Comparison of ENCODE assay signal across 19 cellular contexts in genomic region chr15:77048135-77048866, GRCh38. TPM values are rescaled to one million over a fixed set of nuclear protein-coding genes. Genes with fewer than 3 reads are reported as not detected.
DNase-seq lines count a peak whose midpoint lies in the region; ATAC-seq and TF ChIP-seq lines count a peak whose summit lies in the region.
"Had no signal": no experiment of that assay in that cellular context is flagged by ENCODE, and none has a peak within 500 bp of the region (broad histone marks: within the 10 kb centered on the region; RNA-seq: fewer than 3 reads in every experiment).

No MANE protein-coding gene starts in this region.

- CTCF ChIA-PET in IMR-90 (lab: Yijun Ruan, JAX), result no interaction called here

- no peak overlapping the region for H2AFZ ChIP-seq in IMR-90 (replicated peaks; ENCODE audit: low read length, poor library complexity)

- no peaks in the 10 kb centered on the region for H4K20me1 ChIP-seq in IMR-90 (ENCODE audit: insufficient read depth, low read length)

- no peak for TF ChIP-seq RAD21 in IMR-90 (IDR thresholded peaks at IDR 0.05; ENCODE audit: low read length)

- peak overlapping the region; percentile 27; the same call in 1 of the 2 replicates for H3K4me2 ChIP-seq in IMR-90 (ENCODE audit: low read depth, low read length)

- no peak overlapping the region for H4K91ac ChIP-seq in IMR-90 (ENCODE audit: insufficient read depth, low read depth, low read length)

- H2AK5ac ChIP-seq in IMR-90 (ENCODE audit: low read depth, low read length), result no peak overlapping the region

- POLR2A ChIA-PET in IMR-90 (lab: Charles Lee; ENCODE audit: unreplicated experiment), result no interaction called here

- H2BK5ac ChIP-seq in IMR-90 (ENCODE audit: low read depth, low read length, poor library complexity, severe bottlenecking), result peak overlapping the region; percentile 8

- no peak overlapping the region; the same call in 1 of the 2 replicates for H3K18ac ChIP-seq in IMR-90 (ENCODE audit: low read depth, low read length)

- in situ Hi-C loops in IMR-90 (cut with MboI; ENCODE audit: low sequenced_read_pairs), result no loop called here

- H2BK120ac ChIP-seq in IMR-90 (ENCODE audit: low read depth, low read length), result no peak overlapping the region

- H3K36me3 ChIP-seq in IMR-90 (ENCODE audit: control insufficient read depth, insufficient read depth, low read length) (peaks cover 36% of the 10 kb centered on the region), subcutaneous abdominal adipose tissue (ENCODE audit: control insufficient read depth in 5 of 5, insufficient read depth in 5 of 5, low read length in 5 of 5) (peaks cover 30 to 63% (median 33%) of the 10 kb centered on the region in 5 donors), H7 (replicated peaks; ENCODE audit: control insufficient read depth, insufficient read depth, low read length) (peaks cover 8% of the 10 kb centered on the region)

- H3K27ac ChIP-seq in IMR-90 (ENCODE audit: insufficient read depth, low read length) (no peak overlapping the region), subcutaneous abdominal adipose tissue (ENCODE audit: low read depth, low read length) (peak overlapping the region; percentile 65)
- H3K27ac ChIP-seq: Peyer's patch, SJSA1 had no signal

- dilution Hi-C loops in IMR-90 (cut with HindIII; ENCODE audit: low sequenced_read_pairs, unreplicated experiment), result no loop called here

- no CpG with 5 or more reads among the region's 1 CpG for WGBS in IMR-90 (ENCODE audit: extremely low coverage in 2 of 2, insufficient read length in 1 of 2), 2 experiments

- no peak overlapping the region for H3K14ac ChIP-seq in IMR-90 (replicated peaks; ENCODE audit: low read depth, low read length)

- TF ChIP-seq CTCF in IMR-90 (conservative IDR thresholded peaks at IDR 0.05; ENCODE audit: low read depth, low read length), result no peak

- intact Hi-C loops in IMR-90 (cut with micrococcal nuclease), result no loop called here

- H2BK15ac ChIP-seq in IMR-90 (ENCODE audit: low read depth, low read length), result no peak overlapping the region

- peaks cover 15% of the 10 kb centered on the region; the same call in 1 of the 2 replicates for H3K9me1 ChIP-seq in IMR-90 (ENCODE audit: insufficient read depth, low read length)

- DNase-seq in EH (ENCODE audit: low read depth), result peak; percentile 67
- DNase-seq in IMR-90, result peak; percentile 23
- DNase-seq in hepatic stellate cell (ENCODE audit: low spot score), result peak; percentile 57
- no peak for DNase-seq in H7
- no peak for DNase-seq in germinal center (ENCODE audit: low spot score)
- DNase-seq in NAMALWA (ENCODE audit: low spot score), result no peak
- DNase-seq: DND-41, GDM1, HFFc6, Karpas-422, NCI-H1048, NCI-H1436, NCI-H1930, NCI-H446, NCI-H69, Peyer's patch had no signal

- H3K4me3 ChIP-seq in IMR-90 (ENCODE audit: insufficient read depth, low read depth, low read length) (no peak overlapping the region), subcutaneous abdominal adipose tissue (ENCODE audit: low read depth in 1 of 5, low read length in 5 of 5) (no peak overlapping the region), H7 (ENCODE audit: insufficient read depth, low read depth, low read length) (no peak overlapping the region)
- H3K4me3 ChIP-seq: Peyer's patch, SJSA1 had no signal

- H2BK20ac ChIP-seq in IMR-90 (ENCODE audit: low read depth, low read length), result no peak overlapping the region

- peak; percentile 74 for ATAC-seq in IMR-90 (ENCODE audit: low read depth)

- no peak overlapping the region for H4K8ac ChIP-seq in IMR-90 (ENCODE audit: low read depth in 2 of 2, low read length in 2 of 2)

- no TSS peak for BruUV-seq in IMR-90 (replicated peaks; lab: Mats Ljungman, UMichigan)

- no peak overlapping the region for H3K9ac ChIP-seq in IMR-90 (ENCODE audit: low read depth, low read length)
- peak overlapping the region in 1 of 5 donors; percentile 17 for H3K9ac ChIP-seq in subcutaneous abdominal adipose tissue (ENCODE audit: low read length in 5 of 5)

- H3K4ac ChIP-seq in IMR-90 (ENCODE audit: low read depth, low read length), result no peak overlapping the region

- no peak overlapping the region; the same call in 1 of the 2 replicates for H3K23ac ChIP-seq in IMR-90 (ENCODE audit: low read depth, low read length)

- no peak overlapping the region for H3K56ac ChIP-seq in IMR-90 (ENCODE audit: extremely low read depth, insufficient read depth, low read length)

- H3K4me1 ChIP-seq in IMR-90 (ENCODE audit: control insufficient read depth, insufficient read depth, low read length) (peaks cover 3% of the 10 kb centered on the region; the same call in 1 of the 2 replicates), subcutaneous abdominal adipose tissue (ENCODE audit: control insufficient read depth in 5 of 5, insufficient read depth in 5 of 5, low read length in 5 of 5) (peaks cover 0 to 45% (median 24%) of the 10 kb centered on the region in 5 donors)
- H3K4me1 ChIP-seq: SJSA1 had no signal

- no peak for TF ChIP-seq POLR2A in IMR-90 (IDR thresholded peaks at IDR 0.05; ENCODE audit: low read depth, low read length)

- H3K27me3 ChIP-seq in IMR-90 (ENCODE audit: control insufficient read depth, insufficient read depth, low read length) (no peaks in the 10 kb centered on the region), subcutaneous abdominal adipose tissue (ENCODE audit: control insufficient read depth in 5 of 5, insufficient read depth in 4 of 5, low read length in 5 of 5) (no peaks in the 10 kb centered on the region), H7 (ENCODE audit: control insufficient read depth, insufficient read depth, low read length) (no peaks in the 10 kb centered on the region)
- H3K27me3 ChIP-seq: Peyer's patch, SJSA1 had no signal

- peaks cover 25 to 49% of the 10 kb centered on the region in 2 experiments for H3K79me1 ChIP-seq in IMR-90 (ENCODE audit: low read depth in 1 of 2, low read length in 2 of 2)

- no peak overlapping the region for H2AK9ac ChIP-seq in IMR-90 (replicated peaks; ENCODE audit: low read depth, low read length, poor library complexity)

- H3K9me3 ChIP-seq in IMR-90 (ENCODE audit: control insufficient read depth, insufficient read depth, low read length) (no peaks in the 10 kb centered on the region), subcutaneous abdominal adipose tissue (ENCODE audit: control insufficient read depth in 5 of 5, low read length in 5 of 5) (no peaks in the 10 kb centered on the region)
- H3K9me3 ChIP-seq: Peyer's patch, SJSA1 had no signal

- no peak overlapping the region for H4K5ac ChIP-seq in IMR-90 (ENCODE audit: low read depth, low read length)

TF ChIP-seq in IMR-90, 13 proteins besides CTCF, POLR2A, EP300 and RAD21:
- TF ChIP-seq MAZ (IDR thresholded peaks at IDR 0.05; ENCODE audit: borderline replicate concordance, low read depth, low read length) (no peak), ELK1 (IDR thresholded peaks at IDR 0.05; ENCODE audit: borderline replicate concordance, low read depth, low read length) (no peak), NFE2L2 (IDR thresholded peaks at IDR 0.05; ENCODE audit: low read depth, low read length) (no peak), CEBPB (IDR thresholded peaks at IDR 0.05; ENCODE audit: low read depth, low read length) (peak; percentile 59), BHLHE40 (IDR thresholded peaks at IDR 0.05; ENCODE audit: low read depth, low read length) (no peak)

RNA-seq across cellular contexts. Expression of gene TSPAN3, which starts 22.6 kb away (rescaled TPM):
- total RNA-seq in IMR-90 (2012; rRNA removed), result 255 and 295 TPM in 2 replicates
- polyA plus RNA-seq in IMR-90 (2012; rRNA removed), result 221 and 270 TPM in 2 replicates
- polyA plus RNA-seq in IMR-90 (2012; cell fraction: cytosol; rRNA removed), result 200 and 257 TPM in 2 replicates
- 60.8 and 158 TPM in 2 replicates for polyA plus RNA-seq in IMR-90 (2012; cell fraction: nucleus; rRNA removed; ENCODE audit: low replicate concordance)
- 153 and 157 TPM in 2 replicates for total RNA-seq in H7 (2014; rRNA removed; shearing (Covaris generic))

RNA-seq across cellular contexts. Expression of gene PSTPIP1, which starts 53.4 kb away (rescaled TPM):
- 0.36 and 0.56 TPM in 2 replicates for total RNA-seq in IMR-90 (2012; rRNA removed)
- polyA plus RNA-seq in IMR-90 (2012; rRNA removed), result 0.83 and 1.1 TPM in 2 replicates
- polyA plus RNA-seq in IMR-90 (2012; cell fraction: cytosol; rRNA removed), result 0.74 and 0.75 TPM in 2 replicates
- 1.0 and 3.2 TPM in 2 replicates for polyA plus RNA-seq in IMR-90 (2012; cell fraction: nucleus; rRNA removed; ENCODE audit: low replicate concordance)
- total RNA-seq in H7 (2014; rRNA removed; shearing (Covaris generic)), result 0.21 and 1.3 TPM in 2 replicates
- total RNA-seq: HT1080, SJSA1 had no signal

Comparison
In these comparisons a context has a peak if more than half of its experiments do, and no peak if none do; other contexts are left out.
1. DNase-seq: peak in EH (single experiment), IMR-90 (single experiment) and hepatic stellate cell (single experiment); none in H7 (single experiment), germinal center (single experiment) and NAMALWA (single experiment).